In the genomic region with DNA sequence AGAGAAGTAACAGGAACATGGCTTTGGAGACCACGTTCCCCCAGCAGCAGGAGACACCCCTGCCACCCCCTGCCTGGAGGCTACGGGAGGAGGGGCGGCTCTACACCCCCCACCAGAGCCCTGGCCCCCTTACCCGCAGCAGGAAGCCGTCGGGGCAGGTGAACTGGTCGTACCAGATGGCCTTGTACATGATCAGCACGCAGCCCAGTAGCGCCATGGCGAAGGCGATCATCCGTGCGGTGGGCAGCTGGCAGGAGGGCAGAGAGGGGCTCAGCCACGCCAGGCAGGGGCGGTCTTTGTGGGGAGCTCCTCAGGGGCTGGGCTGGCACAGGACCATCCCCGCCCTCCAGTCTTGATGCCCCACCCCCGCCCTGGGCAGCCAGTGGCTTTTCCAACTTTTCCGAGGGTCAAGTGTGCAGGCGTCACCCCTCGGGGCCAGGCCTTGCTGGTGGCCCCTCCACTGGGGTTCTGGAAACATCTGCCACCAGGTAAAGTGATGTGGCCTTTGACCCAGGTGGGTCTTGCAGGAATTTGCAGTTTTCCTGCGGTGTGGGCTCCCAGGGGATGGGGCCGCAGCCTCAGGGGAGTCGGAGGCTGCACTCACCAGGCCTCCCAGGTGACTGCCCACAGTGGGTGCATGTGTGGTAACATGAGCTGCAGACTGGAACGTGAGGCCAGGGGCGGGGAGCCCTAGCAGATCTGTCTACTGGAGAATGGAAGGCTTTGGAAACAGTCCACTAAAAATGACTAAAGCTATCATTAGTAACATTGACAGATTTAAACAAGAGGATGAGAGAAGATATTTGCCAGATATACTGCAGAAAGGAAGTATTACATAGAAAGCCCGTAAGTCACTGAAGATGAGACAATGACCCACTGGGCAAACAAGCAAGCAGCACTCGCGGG, we compare ENCODE assay signal across 1 cellular context.
TF ChIP-seq lines count a peak whose summit lies in the region.

No MANE protein-coding gene starts in this region.

TF ChIP-seq in SK-N-SH treated with all-trans-retinoic acid at 6 μM for 48 hours, 23 proteins besides CTCF, POLR2A, EP300 and RAD21 (continued from another document):
- TF ChIP-seq, protein P1, sequence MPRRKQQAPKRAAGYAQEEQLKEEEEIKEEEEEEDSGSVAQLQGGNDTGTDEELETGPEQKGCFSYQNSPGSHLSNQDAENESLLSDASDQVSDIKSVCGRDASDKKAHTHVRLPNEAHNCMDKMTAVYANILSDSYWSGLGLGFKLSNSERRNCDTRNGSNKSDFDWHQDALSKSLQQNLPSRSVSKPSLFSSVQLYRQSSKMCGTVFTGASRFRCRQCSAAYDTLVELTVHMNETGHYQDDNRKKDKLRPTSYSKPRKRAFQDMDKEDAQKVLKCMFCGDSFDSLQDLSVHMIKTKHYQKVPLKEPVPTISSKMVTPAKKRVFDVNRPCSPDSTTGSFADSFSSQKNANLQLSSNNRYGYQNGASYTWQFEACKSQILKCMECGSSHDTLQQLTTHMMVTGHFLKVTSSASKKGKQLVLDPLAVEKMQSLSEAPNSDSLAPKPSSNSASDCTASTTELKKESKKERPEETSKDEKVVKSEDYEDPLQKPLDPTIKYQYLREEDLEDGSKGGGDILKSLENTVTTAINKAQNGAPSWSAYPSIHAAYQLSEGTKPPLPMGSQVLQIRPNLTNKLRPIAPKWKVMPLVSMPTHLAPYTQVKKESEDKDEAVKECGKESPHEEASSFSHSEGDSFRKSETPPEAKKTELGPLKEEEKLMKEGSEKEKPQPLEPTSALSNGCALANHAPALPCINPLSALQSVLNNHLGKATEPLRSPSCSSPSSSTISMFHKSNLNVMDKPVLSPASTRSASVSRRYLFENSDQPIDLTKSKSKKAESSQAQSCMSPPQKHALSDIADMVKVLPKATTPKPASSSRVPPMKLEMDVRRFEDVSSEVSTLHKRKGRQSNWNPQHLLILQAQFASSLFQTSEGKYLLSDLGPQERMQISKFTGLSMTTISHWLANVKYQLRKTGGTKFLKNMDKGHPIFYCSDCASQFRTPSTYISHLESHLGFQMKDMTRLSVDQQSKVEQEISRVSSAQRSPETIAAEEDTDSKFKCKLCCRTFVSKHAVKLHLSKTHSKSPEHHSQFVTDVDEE (CRISPR knock-in tag; IDR thresholded peaks at IDR 0.05): no peak
- TF ChIP-seq ARNTL (CRISPR knock-in tag; IDR thresholded peaks at IDR 0.05; ENCODE audit: borderline replicate concordance, low read depth) (no peak), TOX (CRISPR knock-in tag; IDR thresholded peaks at IDR 0.05; ENCODE audit: borderline replicate concordance) (no peak), CSDC2 (CRISPR knock-in tag; IDR thresholded peaks at IDR 0.05) (no peak), SNAI2 (CRISPR knock-in tag; IDR thresholded peaks at IDR 0.05) (no peak), ZNF565 (CRISPR knock-in tag; conservative IDR thresholded peaks at IDR 0.05; ENCODE audit: low read depth) (no peak)
- TF ChIP-seq, protein P2, sequence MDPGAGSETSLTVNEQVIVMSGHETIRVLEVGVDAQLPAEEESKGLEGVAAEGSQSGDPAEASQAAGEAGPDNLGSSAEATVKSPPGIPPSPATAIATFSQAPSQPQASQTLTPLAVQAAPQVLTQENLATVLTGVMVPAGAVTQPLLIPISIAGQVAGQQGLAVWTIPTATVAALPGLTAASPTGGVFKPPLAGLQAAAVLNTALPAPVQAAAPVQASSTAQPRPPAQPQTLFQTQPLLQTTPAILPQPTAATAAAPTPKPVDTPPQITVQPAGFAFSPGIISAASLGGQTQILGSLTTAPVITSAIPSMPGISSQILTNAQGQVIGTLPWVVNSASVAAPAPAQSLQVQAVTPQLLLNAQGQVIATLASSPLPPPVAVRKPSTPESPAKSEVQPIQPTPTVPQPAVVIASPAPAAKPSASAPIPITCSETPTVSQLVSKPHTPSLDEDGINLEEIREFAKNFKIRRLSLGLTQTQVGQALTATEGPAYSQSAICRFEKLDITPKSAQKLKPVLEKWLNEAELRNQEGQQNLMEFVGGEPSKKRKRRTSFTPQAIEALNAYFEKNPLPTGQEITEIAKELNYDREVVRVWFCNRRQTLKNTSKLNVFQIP (CRISPR knock-in tag; IDR thresholded peaks at IDR 0.05; ENCODE audit: borderline replicate concordance, low read depth): no peak
